Comparison of ENCODE assay signal across 22 cellular contexts in the genomic region with DNA sequence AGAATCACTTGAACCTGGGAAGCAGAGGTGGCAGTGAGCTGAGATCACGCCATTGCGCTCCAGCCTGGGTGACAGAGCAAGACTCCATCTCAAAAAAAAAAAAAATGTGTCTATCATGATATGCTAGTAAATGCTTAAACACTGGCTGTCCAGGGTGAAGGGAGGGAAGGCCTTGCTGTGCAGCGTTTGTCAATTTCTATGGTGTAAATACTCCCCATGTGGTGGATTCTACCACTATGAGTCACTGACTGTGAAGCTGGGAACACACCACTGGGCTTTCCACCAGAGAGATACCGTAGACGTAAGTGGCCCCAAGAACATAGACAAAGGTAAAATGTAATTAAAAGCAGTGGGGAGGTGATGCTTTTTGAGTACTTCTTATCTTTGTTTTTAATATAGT.
"Had no signal": no experiment of that assay in that cellular context is flagged by ENCODE, and none has a peak within 500 bp of the region (broad histone marks: within the 10 kb centered on the region; RNA-seq: fewer than 3 reads in every experiment).

No MANE protein-coding gene starts in this region.

- H3K36me3 Mint-ChIP-seq: activated CD8-positive, alpha-beta memory T cell treated with anti-CD3 and anti-CD28 coated beads, Interleukin-2, amount 10 ng/mL, durations not matched to agents 7 days and 5 days; natural killer cell treated with Interleukin-12 subunit alpha and Interleukin-12 subunit beta and Interleukin-15 and Interleukin-18, amount 100 ng/mL, for 72 hours had no signal

- ATAC-seq: activated CD8-positive, alpha-beta memory T cell treated with anti-CD3 and anti-CD28 coated beads, Interleukin-2, amount 10 ng/mL, durations not matched to agents 7 days and 5 days; activated T-helper 17 cell treated with anti-CD3 and anti-CD28 coated beads, Interleukin-2, amount 50 U/mL, for 72 hours; body of pancreas; left ventricle myocardium superior; natural killer cell treated with Interleukin-12 subunit alpha and Interleukin-12 subunit beta and Interleukin-15 and Interleukin-18, amount 100 ng/mL, for 72 hours; upper lobe of right lung had no signal

- H3K27ac Mint-ChIP-seq: activated B cell treated with CpG ODN at 0.5 μM for 24 hours; activated CD4-positive, alpha-beta memory T cell treated with anti-CD3 and anti-CD28 coated beads for 36 hours; activated CD8-positive, alpha-beta memory T cell treated with anti-CD3 and anti-CD28 coated beads, Interleukin-2, amount 10 ng/mL, durations not matched to agents 7 days and 5 days; activated T-helper 17 cell treated with anti-CD3 and anti-CD28 coated beads, Interleukin-2, amount 50 U/mL, for 72 hours; dendritic cell treated with granulocyte-macrophage colony-stimulating factor and Interleukin-4, amounts not matched to agents 40 ng/mL and 50 ng/mL, for 4 days; natural killer cell treated with Interleukin-12 subunit alpha and Interleukin-12 subunit beta and Interleukin-15 and Interleukin-18, amount 100 ng/mL, for 72 hours; progenitor cell of endocrine pancreas; T-helper 1 cell treated with Interleukin-12 subunit alpha and Interleukin-12 subunit beta and Interleukin-4 antibody, amounts not matched to agents 30 μg/mL and 1 μg/mL, for 36 hours had no signal

- H3K27me3 Mint-ChIP-seq: activated CD4-positive, alpha-beta memory T cell treated with anti-CD3 and anti-CD28 coated beads for 36 hours; activated CD8-positive, alpha-beta memory T cell treated with anti-CD3 and anti-CD28 coated beads, Interleukin-2, amount 10 ng/mL, durations not matched to agents 7 days and 5 days; activated T-helper 17 cell treated with anti-CD3 and anti-CD28 coated beads, Interleukin-2, amount 50 U/mL, for 72 hours; dendritic cell treated with granulocyte-macrophage colony-stimulating factor and Interleukin-4, amounts not matched to agents 40 ng/mL and 50 ng/mL, for 4 days; progenitor cell of endocrine pancreas had no signal

- H3K9me3 Mint-ChIP-seq: activated T-helper 17 cell treated with anti-CD3 and anti-CD28 coated beads, Interleukin-2, amount 50 U/mL, for 72 hours; dendritic cell treated with granulocyte-macrophage colony-stimulating factor and Interleukin-4, amounts not matched to agents 40 ng/mL and 50 ng/mL, for 4 days; natural killer cell treated with Interleukin-12 subunit alpha and Interleukin-12 subunit beta and Interleukin-15 and Interleukin-18, amount 100 ng/mL, for 72 hours had no signal

- DNase-seq: activated B cell treated with CpG ODN at 0.5 μM for 24 hours; activated CD4-positive, alpha-beta memory T cell treated with anti-CD3 and anti-CD28 coated beads for 36 hours; activated CD4-positive, alpha-beta T cell treated with anti-CD3 and anti-CD28 coated beads for 4 hours; activated CD8-positive, alpha-beta memory T cell treated with anti-CD3 and anti-CD28 coated beads, Interleukin-2, amount 10 ng/mL, durations not matched to agents 7 days and 5 days; activated naive CD4-positive, alpha-beta T cell; anterior cingulate cortex; body of pancreas; effector CD4-positive, alpha-beta T cell; glutamatergic neuron; left ventricle myocardium superior; spleen; stimulated activated CD4-positive, alpha-beta T cell treated with anti-CD3 and anti-CD28 coated beads, Interleukin-4, amount 100 ng/mL, for 1 hour; stimulated activated naive CD4-positive, alpha-beta T cell treated with Interleukin-2 at 50 U/mL for 16 hours; substantia nigra; T1000; thyroid gland; upper lobe of right lung had no signal

- H3K4me3 Mint-ChIP-seq: activated B cell treated with CpG ODN at 0.5 μM for 24 hours; activated CD4-positive, alpha-beta memory T cell treated with anti-CD3 and anti-CD28 coated beads for 36 hours; activated CD8-positive, alpha-beta memory T cell treated with anti-CD3 and anti-CD28 coated beads, Interleukin-2, amount 10 ng/mL, durations not matched to agents 7 days and 5 days; activated T-helper 17 cell treated with anti-CD3 and anti-CD28 coated beads, Interleukin-2, amount 50 U/mL, for 72 hours; dendritic cell treated with granulocyte-macrophage colony-stimulating factor and Interleukin-4, amounts not matched to agents 40 ng/mL and 50 ng/mL, for 4 days; natural killer cell treated with Interleukin-12 subunit alpha and Interleukin-12 subunit beta and Interleukin-15 and Interleukin-18, amount 100 ng/mL, for 72 hours; T-helper 1 cell treated with Interleukin-12 subunit alpha and Interleukin-12 subunit beta and Interleukin-4 antibody, amounts not matched to agents 30 μg/mL and 1 μg/mL, for 36 hours had no signal

- H3K4me1 Mint-ChIP-seq: activated B cell treated with CpG ODN at 0.5 μM for 24 hours; activated CD8-positive, alpha-beta memory T cell treated with anti-CD3 and anti-CD28 coated beads, Interleukin-2, amount 10 ng/mL, durations not matched to agents 7 days and 5 days; activated T-helper 17 cell treated with anti-CD3 and anti-CD28 coated beads, Interleukin-2, amount 50 U/mL, for 72 hours had no signal
